14 cellular contexts compared by ENCODE assay signal in genomic region chr20:4169360-4170214, GRCh38. TPM values are rescaled to one million over a fixed set of nuclear protein-coding genes. Genes with fewer than 3 reads are reported as not detected.
DNase-seq lines count a peak whose midpoint lies in the region; ATAC-seq and TF ChIP-seq lines count a peak whose summit lies in the region.
"Had no signal": no experiment of that assay in that cellular context is flagged by ENCODE, and none has a peak within 500 bp of the region (broad histone marks: within the 10 kb centered on the region; RNA-seq: fewer than 3 reads in every experiment).

No MANE protein-coding gene starts in this region.

- 92% methylated on average over 16 of the region's 16 CpGs for WGBS in hepatocyte (ENCODE audit: low lambda C conversion rate, missing lambda C conversion rate)
- WGBS in testis, 2 donors = 85 to 88% methylated on average over 15 to 16 of the region's 16 CpGs

- no peaks in the 10 kb centered on the region for H3K36me3 Mint-ChIP-seq in activated naive CD4-positive, alpha-beta T cell treated with anti-CD3 and anti-CD28 coated beads, Interleukin-2, amount 10 ng/mL, durations not matched to agents 7 days and 5 days

- H3K4me3 Mint-ChIP-seq in activated naive CD4-positive, alpha-beta T cell treated with anti-CD3 and anti-CD28 coated beads, Interleukin-2, amount 10 ng/mL, durations not matched to agents 7 days and 5 days = no peak overlapping the region

- POLR2A ChIA-PET in Panc1 (lab: Charles Lee) = interaction anchor here (0.6 to 0.9 kb wide), 2 partner anchors 20 to 467 kb away, joined by 4 read pairs; no protein-coding TSS in a partner anchor

- peak overlapping the region; percentile 67 for H3K27ac Mint-ChIP-seq in activated naive CD4-positive, alpha-beta T cell treated with anti-CD3 and anti-CD28 coated beads, Interleukin-2, amount 10 ng/mL, durations not matched to agents 7 days and 5 days
- H3K27ac Mint-ChIP-seq: activated T-helper 17 cell treated with anti-CD3 and anti-CD28 coated beads, Interleukin-2, amount 50 U/mL, for 72 hours had no signal

- no peak overlapping the region for H3K9ac ChIP-seq in colonic mucosa (ENCODE audit: low read depth in 2 of 2, low read length in 2 of 2)
- H3K9ac ChIP-seq: GM23248 had no signal

- CTCF ChIA-PET in activated naive CD4-positive, alpha-beta T cell treated with anti-CD3 and anti-CD28 coated beads, Interleukin-2, amount 10 ng/mL, durations not matched to agents 7 days and 5 days (lab: Charles Lee) = interaction anchor here (0.8 to 1.9 kb wide), 3 partner anchors 15 to 51 kb away, joined by 3 to 6 read pairs (median 4); no protein-coding TSS in a partner anchor
- CTCF ChIA-PET in Panc1 (lab: Charles Lee) = interaction anchor here (0.6 to 0.7 kb wide), 2 partner anchors 56 to 1083 kb away, joined by 3 read pairs; no protein-coding TSS in a partner anchor

- H3K9me3 ChIP-seq in Panc1 (ENCODE audit: control insufficient read depth, insufficient read depth, low read depth, low read length) (no peaks in the 10 kb centered on the region), hepatocyte (ENCODE audit: low read depth) (no peaks in the 10 kb centered on the region), testis (no peaks in the 10 kb centered on the region), colonic mucosa (no peaks in the 10 kb centered on the region)
- H3K9me3 ChIP-seq: thoracic aorta had no signal

- H3K9me3 Mint-ChIP-seq in activated naive CD4-positive, alpha-beta T cell treated with anti-CD3 and anti-CD28 coated beads, Interleukin-2, amount 10 ng/mL, durations not matched to agents 7 days and 5 days = no peaks in the 10 kb centered on the region
- H3K9me3 Mint-ChIP-seq: activated T-helper 17 cell treated with anti-CD3 and anti-CD28 coated beads, Interleukin-2, amount 50 U/mL, for 72 hours had no signal

- H3K36me3 ChIP-seq in Panc1 (ENCODE audit: control insufficient read depth, insufficient read depth, low read length) = no peaks in the 10 kb centered on the region
- no peaks in the 10 kb centered on the region for H3K36me3 ChIP-seq in hepatocyte (replicated peaks; ENCODE audit: insufficient read depth, low read depth)
- no peaks in the 10 kb centered on the region for H3K36me3 ChIP-seq in testis (ENCODE audit: low read depth, missing control alignments)
- no peaks in the 10 kb centered on the region for H3K36me3 ChIP-seq in colonic mucosa
- H3K36me3 ChIP-seq: thoracic aorta had no signal

- no peak for DNase-seq in activated naive CD4-positive, alpha-beta T cell treated with anti-CD3 and anti-CD28 coated beads, Interleukin-2, amount 10 ng/mL, durations not matched to agents 7 days and 5 days
- no peak for DNase-seq in activated naive CD4-positive, alpha-beta T cell treated with Interleukin-2 at 50 U/mL for 16 hours
- DNase-seq in Panc1 (ENCODE audit: low read depth, low spot score) = no peak
- DNase-seq in hepatocyte (ENCODE audit: low spot score) = no peak
- no peak for DNase-seq in testis
- no peak for DNase-seq in foreskin fibroblast
- DNase-seq in colonic mucosa = no peak
- DNase-seq: GM23248, left ventricle myocardium superior, NCI-H748 treated with DMSO at 0.1 percent for 48 hours, SW 1271 had no signal

- in situ Hi-C loops in Panc1 (cut with HindIII; ENCODE audit: low pct_unique_long_range_greater_than_20kb, low sequenced_read_pairs) = no loop called here

- H3K27me3 ChIP-seq in Panc1 (ENCODE audit: control insufficient read depth, insufficient read depth, low read length) = no peaks in the 10 kb centered on the region
- no peaks in the 10 kb centered on the region for H3K27me3 ChIP-seq in hepatocyte
- no peaks in the 10 kb centered on the region for H3K27me3 ChIP-seq in testis
- H3K27me3 ChIP-seq in colonic mucosa = no peaks in the 10 kb centered on the region

- BruUV-seq in Panc1 (replicated peaks; lab: Mats Ljungman, UMichigan) = no TSS peak

- TF ChIP-seq CTCF in Panc1 (IDR thresholded peaks at IDR 0.05) = no peak
- no peak for TF ChIP-seq CTCF in hepatocyte (IDR thresholded peaks at IDR 0.05; ENCODE audit: poor library complexity)
- TF ChIP-seq CTCF in testis (IDR thresholded peaks at IDR 0.05) = no peak
- no peak for TF ChIP-seq CTCF in foreskin fibroblast (IDR thresholded peaks at IDR 0.05; ENCODE audit: low read depth, low read length)
- no peak for TF ChIP-seq CTCF in colonic mucosa (IDR thresholded peaks at IDR 0.05)

- TF ChIP-seq POLR2A in testis (IDR thresholded peaks at IDR 0.05) = no peak

- no peak overlapping the region for H2AFZ ChIP-seq in hepatocyte
- H2AFZ ChIP-seq: GM23248 had no signal

- no peak overlapping the region for H3K4me2 ChIP-seq in hepatocyte

- H3K4me3 ChIP-seq in Panc1 (ENCODE audit: low read depth in 2 of 2, low read length in 2 of 2) (peak overlapping the region in 1 of 2 experiments; percentile 18; a peak in 1 of 4 replicates), hepatocyte (no peak overlapping the region), testis (no peak overlapping the region), foreskin fibroblast (ENCODE audit: low read depth in 1 of 2, low read length in 2 of 2) (no peak overlapping the region), colonic mucosa (no peak overlapping the region)
- H3K4me3 ChIP-seq: GM23248, thoracic aorta had no signal

- peaks cover 21% of the 10 kb centered on the region for H3K27me3 Mint-ChIP-seq in activated naive CD4-positive, alpha-beta T cell treated with anti-CD3 and anti-CD28 coated beads, Interleukin-2, amount 10 ng/mL, durations not matched to agents 7 days and 5 days
- H3K27me3 Mint-ChIP-seq: activated T-helper 17 cell treated with anti-CD3 and anti-CD28 coated beads, Interleukin-2, amount 50 U/mL, for 72 hours had no signal

- peaks cover 57% of the 10 kb centered on the region for H3K4me1 ChIP-seq in Panc1 (ENCODE audit: control insufficient read depth, insufficient read depth, low read length)
- H3K4me1 ChIP-seq in hepatocyte (ENCODE audit: insufficient read depth) = peaks cover 47% of the 10 kb centered on the region
- peaks cover 47% of the 10 kb centered on the region for H3K4me1 ChIP-seq in testis
- H3K4me1 ChIP-seq in colonic mucosa = peaks cover 7% of the 10 kb centered on the region

- peaks cover 6% of the 10 kb centered on the region for H4K20me1 ChIP-seq in hepatocyte (ENCODE audit: insufficient read depth, poor library complexity, severe bottlenecking)

- ATAC-seq in Panc1 (0 out of 2 replicates have a peak, but pooled peaks have one; percentile 11), HG02981 (IDR thresholded peaks at IDR 0.05; ENCODE audit: unreplicated experiment) (no peak)
- ATAC-seq: activated T-helper 17 cell treated with anti-CD3 and anti-CD28 coated beads, Interleukin-2, amount 50 U/mL, for 72 hours; left ventricle myocardium superior had no signal

- intact Hi-C loops in Panc1 (cut with micrococcal nuclease; ENCODE audit: unreplicated experiment) (no loop called here), testis (cut with DNase I; ENCODE audit: low total_unique reads) (no loop called here), colonic mucosa (cut with DNase I) (no loop called here)

- H3K79me2 ChIP-seq in hepatocyte = peaks cover 71% of the 10 kb centered on the region

- H3K9me2 ChIP-seq in hepatocyte (replicated peaks; ENCODE audit: insufficient read depth) = no peaks in the 10 kb centered on the region

- peak overlapping the region; percentile 81 for H3K27ac ChIP-seq in Panc1 (ENCODE audit: low read length)
- H3K27ac ChIP-seq in hepatocyte = peak overlapping the region; percentile 99
- H3K27ac ChIP-seq in testis = peak overlapping the region; percentile 89 to 90
- no peak overlapping the region for H3K27ac ChIP-seq in colonic mucosa
- H3K27ac ChIP-seq: GM23248 had no signal

- H3K4me1 Mint-ChIP-seq in activated naive CD4-positive, alpha-beta T cell treated with anti-CD3 and anti-CD28 coated beads, Interleukin-2, amount 10 ng/mL, durations not matched to agents 7 days and 5 days = peaks cover 37% of the 10 kb centered on the region

RNA-seq across cellular contexts. Expression of gene SMOX, which starts 21.0 kb away (rescaled TPM):
- total RNA-seq in Panc1 (2021; ENCODE audit: unreplicated experiment) (33.8 TPM), hepatocyte (14.5 and 25.8 TPM in 2 replicates), testis (10 to 100 TPM; 15.4 to 17.8 TPM), colonic mucosa (1 to 10 TPM; 5.4 to 7.7 TPM)
- polyA plus RNA-seq in Panc1 (2012; ENCODE audit: insufficient read length) = 27.6 TPM
- polyA plus RNA-seq in hepatocyte (45.0 and 51.1 TPM in 2 replicates), testis (ENCODE audit: insufficient read depth, low read depth, low replicate concordance) (28.5 TPM)
